8 cellular contexts compared by ENCODE assay signal in genomic region chr3:150603888-150604319, GRCh38. TPM values are rescaled to one million over a fixed set of nuclear protein-coding genes. Genes with fewer than 3 reads are reported as not detected.
DNase-seq lines count a peak whose midpoint lies in the region; ATAC-seq and TF ChIP-seq lines count a peak whose summit lies in the region.

No MANE protein-coding gene starts in this region.

- H2AK9ac ChIP-seq in IMR-90 (replicated peaks; ENCODE audit: low read depth, low read length, poor library complexity) = peak overlapping the region; percentile 98

- H3K23ac ChIP-seq in IMR-90 (ENCODE audit: low read depth, low read length) = peak overlapping the region; percentile 40

- H4K91ac ChIP-seq in IMR-90 (ENCODE audit: insufficient read depth, low read depth, low read length) = peak overlapping the region; percentile 14; the same call in 1 of the 2 replicates

- POLR2A ChIA-PET in IMR-90 (lab: Charles Lee; ENCODE audit: unreplicated experiment) = no interaction called here

- H3K4me3 ChIP-seq in DND-41 (ENCODE audit: low read depth in 1 of 2, low read length in 2 of 2) = peak overlapping the region; percentile 56 to 89
- peak overlapping the region; percentile 56 for H3K4me3 ChIP-seq in IMR-90 (ENCODE audit: insufficient read depth, low read depth, low read length)
- peak overlapping the region; percentile 80 to 83 for H3K4me3 ChIP-seq in ascending aorta

- H3K9me1 ChIP-seq in IMR-90 (ENCODE audit: insufficient read depth, low read length) = peaks cover 3% of the 10 kb centered on the region; the same call in 1 of the 2 replicates

- H3K4me1 ChIP-seq in DND-41 (ENCODE audit: insufficient read depth, low read length) = peaks cover 67% of the 10 kb centered on the region
- H3K4me1 ChIP-seq in IMR-90 (ENCODE audit: control insufficient read depth, insufficient read depth, low read length) = no peaks in the 10 kb centered on the region; the same call in 1 of the 2 replicates
- H3K4me1 ChIP-seq in ascending aorta = peaks cover 8 to 21% of the 10 kb centered on the region in 2 donors

- H3K36me3 ChIP-seq in DND-41 (ENCODE audit: insufficient read depth, low read length) (peaks cover 14% of the 10 kb centered on the region; the same call in 1 of the 2 replicates), IMR-90 (ENCODE audit: control insufficient read depth, insufficient read depth, low read length) (peaks cover 4% of the 10 kb centered on the region), ascending aorta (peaks cover 0 to 2% of the 10 kb centered on the region in 2 donors)

- 0 out of 2 replicates have a peak overlapping the region, but pooled peaks have one; percentile 8 for H2BK20ac ChIP-seq in IMR-90 (ENCODE audit: low read depth, low read length)

- H3K79me1 ChIP-seq in IMR-90 (ENCODE audit: low read depth in 1 of 2, low read length in 2 of 2) = peaks cover 8 to 50% of the 10 kb centered on the region in 2 experiments

- no peak overlapping the region for H4K5ac ChIP-seq in IMR-90 (ENCODE audit: low read depth, low read length)

- no CpG with 5 or more reads among the region's 16 CpGs for WGBS in IMR-90 (ENCODE audit: extremely low coverage in 2 of 2, insufficient read length in 1 of 2), 2 experiments

- H3K4me2 ChIP-seq in DND-41 (ENCODE audit: insufficient read depth, low read length) = peak overlapping the region; percentile 84
- peak overlapping the region; percentile 87 for H3K4me2 ChIP-seq in IMR-90 (ENCODE audit: low read depth, low read length)

- peak overlapping the region; percentile 65 for H3K14ac ChIP-seq in IMR-90 (replicated peaks; ENCODE audit: low read depth, low read length)

- no peak overlapping the region for H2BK120ac ChIP-seq in IMR-90 (ENCODE audit: low read depth, low read length)

- in situ Hi-C loops in IMR-90 (cut with MboI; ENCODE audit: low sequenced_read_pairs) = no loop called here

- DNase-seq in DND-41 = no peak
- no peak for DNase-seq in IMR-90
- no peak for DNase-seq in ascending aorta (ENCODE audit: low spot score in 2 of 2)
- DNase-seq in substantia nigra (lab: John Stamatoyannopoulos, UW) = peak in 8 of 49 donors; percentile 15 to 51 (median 39)
- DNase-seq in CD1c-positive myeloid dendritic cell (ENCODE audit: extremely low spot score) = no peak
- no peak for DNase-seq in posterior vena cava (ENCODE audit: low spot score)

- H4K8ac ChIP-seq in IMR-90 (ENCODE audit: low read depth in 2 of 2, low read length in 2 of 2) = peak overlapping the region; percentile 11 to 79; a peak in 2 of 4 replicates

- H2BK15ac ChIP-seq in IMR-90 (ENCODE audit: low read depth, low read length) = no peak overlapping the region; the same call in 2 of the 3 replicates

- CTCF ChIA-PET in IMR-90 (lab: Yijun Ruan, JAX) = no interaction called here

- intact Hi-C loops in IMR-90 (cut with micrococcal nuclease) (loop anchor here (5.0 kb wide), 2 partner anchors 98 to 158 kb away; partner anchors contain the start of genes ERICH6 and SIAH2), ascending aorta (cut with DNase I) (loop anchor here (1.0 to 5.0 kb wide), 4 partner anchors 58 to 197 kb away; partner anchors contain the start of genes EIF2A, ERICH6, SERP1 and SIAH2), posterior vena cava (cut with DNase I) (no loop called here)

- H3K18ac ChIP-seq in IMR-90 (ENCODE audit: low read depth, low read length) = peak overlapping the region; percentile 19; the same call in 1 of the 2 replicates

- peaks cover 97% of the 10 kb centered on the region for H3K79me2 ChIP-seq in DND-41 (ENCODE audit: insufficient read depth, low read length)

- TF ChIP-seq POLR2A in IMR-90 (IDR thresholded peaks at IDR 0.05; ENCODE audit: low read depth, low read length) = no peak

- peak overlapping the region; percentile 100 for H3K27ac ChIP-seq in DND-41 (ENCODE audit: low read length)
- H3K27ac ChIP-seq in IMR-90 (ENCODE audit: insufficient read depth, low read length) = peak overlapping the region; percentile 70
- peak overlapping the region; percentile 95 to 96 for H3K27ac ChIP-seq in ascending aorta
- peak overlapping the region; percentile 93 for H3K27ac ChIP-seq in layer of hippocampus (ENCODE audit: low read depth, low read length)
- H3K27ac ChIP-seq in substantia nigra (ENCODE audit: low read depth, low read length, poor library complexity, severe bottlenecking) = peak overlapping the region; percentile 88

- peak overlapping the region; percentile 83 for H3K4ac ChIP-seq in IMR-90 (ENCODE audit: low read depth, low read length)

- H4K20me1 ChIP-seq in DND-41 (ENCODE audit: insufficient read depth, low read length) (peaks cover 28% of the 10 kb centered on the region), IMR-90 (ENCODE audit: insufficient read depth, low read length) (peaks cover 34% of the 10 kb centered on the region)

- no peaks in the 10 kb centered on the region for H3K27me3 ChIP-seq in DND-41 (ENCODE audit: insufficient read depth, low read length, poor library complexity)
- H3K27me3 ChIP-seq in IMR-90 (ENCODE audit: control insufficient read depth, insufficient read depth, low read length) = no peaks in the 10 kb centered on the region
- no peaks in the 10 kb centered on the region for H3K27me3 ChIP-seq in ascending aorta
- no peaks in the 10 kb centered on the region for H3K27me3 ChIP-seq in layer of hippocampus (ENCODE audit: control insufficient read depth, insufficient read depth, low read length)

- TF ChIP-seq CTCF in DND-41 (IDR thresholded peaks at IDR 0.05; ENCODE audit: borderline replicate concordance, extremely low read depth, low read length, poor library complexity, severe bottlenecking) = no peak
- TF ChIP-seq CTCF in IMR-90 (conservative IDR thresholded peaks at IDR 0.05; ENCODE audit: low read depth, low read length) = no peak
- no peak for TF ChIP-seq CTCF in ascending aorta (IDR thresholded peaks at IDR 0.05)

- peak overlapping the region; percentile 81 for H2BK5ac ChIP-seq in IMR-90 (ENCODE audit: low read depth, low read length, poor library complexity, severe bottlenecking)

- H3K9me3 ChIP-seq in DND-41 (ENCODE audit: insufficient read depth, low read length, severe bottlenecking) = no peaks in the 10 kb centered on the region
- H3K9me3 ChIP-seq in IMR-90 (ENCODE audit: control insufficient read depth, insufficient read depth, low read length) = no peaks in the 10 kb centered on the region
- no peaks in the 10 kb centered on the region for H3K9me3 ChIP-seq in ascending aorta

- ATAC-seq in DND-41 (ENCODE audit: insufficient read depth, low read depth) (no peak; the same call in 2 of the 3 replicates), IMR-90 (ENCODE audit: low read depth) (no peak), GM21367 (IDR thresholded peaks at IDR 0.05; ENCODE audit: unreplicated experiment) (no peak)

- no TSS peak for BruUV-seq in IMR-90 (replicated peaks; lab: Mats Ljungman, UMichigan)

- H2AK5ac ChIP-seq in IMR-90 (ENCODE audit: low read depth, low read length) = 0 out of 2 replicates have a peak overlapping the region, but pooled peaks have one; percentile 37

- no peak for TF ChIP-seq RAD21 in IMR-90 (IDR thresholded peaks at IDR 0.05; ENCODE audit: low read length)

- dilution Hi-C loops in IMR-90 (cut with HindIII; ENCODE audit: low sequenced_read_pairs, unreplicated experiment) = no loop called here

- peak overlapping the region; percentile 71 for H2AFZ ChIP-seq in DND-41 (ENCODE audit: low read depth, low read length)
- H2AFZ ChIP-seq in IMR-90 (replicated peaks; ENCODE audit: low read length, poor library complexity) = peak overlapping the region; percentile 99

- H3K9ac ChIP-seq in DND-41 (ENCODE audit: low read depth, low read length) = peak overlapping the region; percentile 81
- peak overlapping the region; percentile 73 for H3K9ac ChIP-seq in IMR-90 (ENCODE audit: low read depth, low read length)

- peak overlapping the region; percentile 79 for H3K56ac ChIP-seq in IMR-90 (ENCODE audit: extremely low read depth, insufficient read depth, low read length)

TF ChIP-seq in IMR-90, 13 proteins besides CTCF, POLR2A, EP300 and RAD21:
- TF ChIP-seq BHLHE40 (IDR thresholded peaks at IDR 0.05; ENCODE audit: low read depth, low read length) = no peak
- no peak for TF ChIP-seq RCOR1 (IDR thresholded peaks at IDR 0.05; ENCODE audit: insufficient replicate concordance, low read length)
- TF ChIP-seq CEBPB (IDR thresholded peaks at IDR 0.05; ENCODE audit: low read depth, low read length) = no peak
- TF ChIP-seq SMC3 (IDR thresholded peaks at IDR 0.05; ENCODE audit: low read depth, low read length) = no peak
- no peak for TF ChIP-seq CHD1 (IDR thresholded peaks at IDR 0.05; ENCODE audit: low read depth, low read length)

RNA-seq across cellular contexts. Expression of gene SELENOT, which starts 0.8 kb away (rescaled TPM):
- total RNA-seq in IMR-90 (2012; rRNA removed) (399 and 415 TPM in 2 replicates), ascending aorta (112 TPM), posterior vena cava (100 to 1,000 TPM in 1 of 2 donors, 10 to 100 TPM in 1; 91.6 to 118 TPM)
- polyA plus RNA-seq in IMR-90 (2012; rRNA removed) = 344 and 365 TPM in 2 replicates
- polyA plus RNA-seq in IMR-90 (2012; cell fraction: cytosol; rRNA removed) = 120 and 131 TPM in 2 replicates
- polyA plus RNA-seq in IMR-90 (2012; cell fraction: nucleus; rRNA removed; ENCODE audit: low replicate concordance) = 25.9 and 145 TPM in 2 replicates

RNA-seq across cellular contexts. Expression of gene EIF2A, which starts 57.3 kb away (rescaled TPM):
- total RNA-seq in IMR-90 (2012; rRNA removed) (138 and 166 TPM in 2 replicates), ascending aorta (83.2 TPM), posterior vena cava (10 to 100 TPM; 73.1 to 75.5 TPM)
- polyA plus RNA-seq in IMR-90 (2012; rRNA removed) = 58.6 and 61.2 TPM in 2 replicates
- 22.8 and 26.1 TPM in 2 replicates for polyA plus RNA-seq in IMR-90 (2012; cell fraction: cytosol; rRNA removed)
- polyA plus RNA-seq in IMR-90 (2012; cell fraction: nucleus; rRNA removed; ENCODE audit: low replicate concordance) = 11.6 and 71.5 TPM in 2 replicates

RNA-seq across cellular contexts. Expression of gene SERP1, which starts 57.6 kb away (rescaled TPM):
- total RNA-seq in IMR-90 (2012; rRNA removed) (64.0 and 111 TPM in 2 replicates), ascending aorta (237 TPM), posterior vena cava (10 to 100 TPM; 72.8 to 74.9 TPM)
- 73.4 and 106 TPM in 2 replicates for polyA plus RNA-seq in IMR-90 (2012; rRNA removed)
- polyA plus RNA-seq in IMR-90 (2012; cell fraction: cytosol; rRNA removed) = 397 and 526 TPM in 2 replicates
- 154 and 304 TPM in 2 replicates for polyA plus RNA-seq in IMR-90 (2012; cell fraction: nucleus; rRNA removed; ENCODE audit: low replicate concordance)

Comparison
In these comparisons a context has a peak if more than half of its experiments do, and no peak if none do; other contexts are left out.
1. intact Hi-C loops: an anchor here in IMR-90 (5.0 kb wide) and ascending aorta (1.0 to 5.0 kb wide); none called in posterior vena cava.